Comparison of ENCODE assay signal across 16 cellular contexts in genomic region chr2:195322324-195322723, GRCh38.
DNase-seq lines count a peak whose midpoint lies in the region; ATAC-seq and TF ChIP-seq lines count a peak whose summit lies in the region.
"Had no signal": no experiment of that assay in that cellular context is flagged by ENCODE, and none has a peak within 500 bp of the region (broad histone marks: within the 10 kb centered on the region; RNA-seq: fewer than 3 reads in every experiment).

No MANE protein-coding gene starts in this region.

- H3K4me1 ChIP-seq in RWPE2 (ENCODE audit: insufficient read depth, poor library complexity, severe bottlenecking) = peaks cover 41% of the 10 kb centered on the region
- H3K4me1 ChIP-seq: pancreas had no signal

- H3K36me3 ChIP-seq in RWPE2 (ENCODE audit: low read depth) = no peaks in the 10 kb centered on the region
- H3K36me3 ChIP-seq: pancreas had no signal

- TF ChIP-seq CTCF in 22Rv1 (IDR thresholded peaks at IDR 0.05) = no peak
- TF ChIP-seq CTCF in RWPE2 (IDR thresholded peaks at IDR 0.05; ENCODE audit: poor library complexity, severe bottlenecking) = no peak
- TF ChIP-seq CTCF in GM20000 (IDR thresholded peaks at IDR 0.05; ENCODE audit: extremely low read depth, missing control alignments) = no peak

- no peaks in the 10 kb centered on the region for H3K36me3 Mint-ChIP-seq in stimulated activated memory B cell treated with anti-CD40 and anti-IgM and Interleukin-4, amounts not matched to agents 10 μg/mL and 1 μg/mL and 100 μg/mL, for 72 hours

- H3K4me1 Mint-ChIP-seq in stimulated activated memory B cell treated with anti-CD40 and anti-IgM and Interleukin-4, amounts not matched to agents 10 μg/mL and 1 μg/mL and 100 μg/mL, for 72 hours = no peaks in the 10 kb centered on the region
- H3K4me1 Mint-ChIP-seq: IgD-negative memory B cell had no signal

- peaks cover 2% of the 10 kb centered on the region for H3K9me3 Mint-ChIP-seq in stimulated activated memory B cell treated with anti-CD40 and anti-IgM and Interleukin-4, amounts not matched to agents 10 μg/mL and 1 μg/mL and 100 μg/mL, for 72 hours
- H3K9me3 Mint-ChIP-seq: IgD-negative memory B cell had no signal

- no peak overlapping the region for H3K4me3 Mint-ChIP-seq in stimulated activated memory B cell treated with anti-CD40 and anti-IgM and Interleukin-4, amounts not matched to agents 10 μg/mL and 1 μg/mL and 100 μg/mL, for 72 hours
- H3K4me3 Mint-ChIP-seq: IgD-negative memory B cell had no signal

- H3K9me3 ChIP-seq in RWPE2 (ENCODE audit: severe bottlenecking) = no peaks in the 10 kb centered on the region
- H3K9me3 ChIP-seq: pancreas had no signal

- ATAC-seq in RWPE2 (ENCODE audit: low read depth) = peak; percentile 70
- ATAC-seq in GM18867 (IDR thresholded peaks at IDR 0.05; ENCODE audit: unreplicated experiment) = no peak
- no peak for ATAC-seq in stimulated activated memory B cell treated with anti-CD40 and anti-IgM and Interleukin-4, amounts not matched to agents 10 μg/mL and 1 μg/mL and 100 μg/mL, for 72 hours

- H3K27me3 Mint-ChIP-seq in stimulated activated memory B cell treated with anti-CD40 and anti-IgM and Interleukin-4, amounts not matched to agents 10 μg/mL and 1 μg/mL and 100 μg/mL, for 72 hours = no peaks in the 10 kb centered on the region
- H3K27me3 Mint-ChIP-seq: IgD-negative memory B cell had no signal

- no peak overlapping the region for H3K4me3 ChIP-seq in RWPE2 (ENCODE audit: severe bottlenecking)
- H3K4me3 ChIP-seq: pancreas had no signal

- DNase-seq in HT-29 (ENCODE audit: low spot score) = peak; percentile 85
- DNase-seq in RWPE2 (ENCODE audit: low spot score) = peak; percentile 65
- DNase-seq in glomerular visceral epithelial cell (ENCODE audit: extremely low spot score) = peak; percentile 6
- no peak for DNase-seq in medulla oblongata (ENCODE audit: extremely low spot score)
- DNase-seq in GM20000 (ENCODE audit: low spot score) = no peak
- DNase-seq: activated naive CD4-positive, alpha-beta T cell treated with anti-CD3 and anti-CD28 coated beads, Interleukin-2, amount 50 U/mL, for 16 hours; caudate nucleus; GDM1; mesendoderm; NCI-H2171 treated with DMSO at 0.1 percent for 48 hours; pancreas; stimulated activated CD4-positive, alpha-beta T cell treated with anti-CD3 and anti-CD28 coated beads, Interleukin-15, amount 100 ng/mL, for 24 hours had no signal

- peak overlapping the region; percentile 30; the same call in 1 of the 2 replicates for H3K27ac ChIP-seq in 22Rv1
- H3K27ac ChIP-seq in RWPE2 (ENCODE audit: poor library complexity, severe bottlenecking) = peak overlapping the region; percentile 43
- H3K27ac ChIP-seq: pancreas had no signal

- no peak overlapping the region for H3K27ac Mint-ChIP-seq in stimulated activated memory B cell treated with anti-CD40 and anti-IgM and Interleukin-4, amounts not matched to agents 10 μg/mL and 1 μg/mL and 100 μg/mL, for 72 hours
- H3K27ac Mint-ChIP-seq: IgD-negative memory B cell had no signal

- no peaks in the 10 kb centered on the region for H3K27me3 ChIP-seq in RWPE2 (ENCODE audit: insufficient read depth, poor library complexity, severe bottlenecking)
- H3K27me3 ChIP-seq: pancreas had no signal

Comparison
In these comparisons a context has a peak if more than half of its experiments do, and no peak if none do; other contexts are left out.
1. DNase-seq: peak in HT-29 (single experiment), RWPE2 (single experiment) and glomerular visceral epithelial cell (single experiment); none in medulla oblongata (single experiment) and GM20000 (single experiment).